ENCODE assay signal across 9 cellular contexts in the genomic region with DNA sequence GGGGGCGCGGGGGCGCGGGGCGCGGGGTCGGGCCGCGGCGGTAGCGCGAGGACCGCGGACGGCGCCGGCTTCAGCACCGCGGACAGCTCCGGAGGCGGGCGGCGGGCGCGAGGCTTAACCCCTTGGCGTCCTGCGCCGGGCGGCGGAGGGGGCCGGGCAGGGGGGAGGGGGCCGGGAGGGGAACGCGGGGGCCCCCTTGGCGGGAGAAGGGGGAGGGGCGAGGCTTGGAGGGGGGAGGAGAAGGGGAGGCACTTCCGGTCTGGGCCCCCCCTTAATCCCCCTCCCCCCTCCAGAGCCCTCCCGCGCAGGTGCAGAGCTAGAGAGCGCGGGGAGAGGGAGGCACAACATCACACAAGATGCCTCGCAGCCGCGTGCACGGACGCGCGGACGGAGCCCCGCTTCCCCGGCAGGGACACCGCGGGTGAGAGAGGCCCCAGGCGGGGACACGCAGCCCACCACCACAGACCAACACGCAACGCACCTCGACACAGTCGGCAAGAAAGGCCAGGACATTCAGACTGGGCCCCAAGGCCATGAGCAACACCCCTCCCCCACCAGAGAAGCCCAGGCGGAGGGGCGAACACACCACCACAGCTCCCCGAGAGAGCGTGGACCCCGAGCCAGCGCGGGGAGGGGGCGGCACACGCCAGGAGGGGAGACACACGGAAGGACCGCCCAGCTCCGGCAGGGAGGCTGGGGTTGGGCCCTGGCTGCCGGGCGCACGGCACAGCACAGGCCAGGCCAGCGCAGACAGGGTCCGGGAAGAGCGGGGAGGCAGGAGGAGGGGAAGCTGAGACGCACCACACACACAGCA. TPM values are rescaled to one million over a fixed set of nuclear protein-coding genes. Genes with fewer than 3 reads are reported as not detected.
DNase-seq lines count a peak whose midpoint lies in the region; ATAC-seq and TF ChIP-seq lines count a peak whose summit lies in the region.
"Had no signal": no experiment of that assay in that cellular context is flagged by ENCODE, and none has a peak within 500 bp of the region (broad histone marks: within the 10 kb centered on the region; RNA-seq: fewer than 3 reads in every experiment).

No MANE protein-coding gene starts in this region.

- no peak for TF ChIP-seq CTCF in BE2C (IDR thresholded peaks at IDR 0.05; ENCODE audit: low read depth, low read length)
- TF ChIP-seq CTCF in GM23338 (conservative IDR thresholded peaks at IDR 0.05; ENCODE audit: low read depth in 2 of 2) = no peak
- no peak for TF ChIP-seq CTCF in adrenal gland (IDR thresholded peaks at IDR 0.05)

- H3K79me2 ChIP-seq in GM23338 (replicated peaks; ENCODE audit: insufficient read depth) = no peaks in the 10 kb centered on the region

- no peaks in the 10 kb centered on the region for H3K4me1 Mint-ChIP-seq in GM23338

- no peaks in the 10 kb centered on the region for H3K9me2 ChIP-seq in GM23338 (ENCODE audit: insufficient read depth)

- intact Hi-C loops in adrenal gland (cut with DNase I) = no loop called here

- TF ChIP-seq POLR2A in adrenal gland (IDR thresholded peaks at IDR 0.05) = no peak

- no peaks in the 10 kb centered on the region for H3F3A ChIP-seq in GM23338 (replicated peaks; ENCODE audit: low read depth)

- peaks cover 91% of the 10 kb centered on the region for H3K9me3 Mint-ChIP-seq in GM23338

- H3K9ac ChIP-seq in iPS-20b (ENCODE audit: low read depth, low read length) = no peak overlapping the region

- DNase-seq in BE2C (peak; percentile 75), GM23338 (ENCODE audit: low spot score) (peak; percentile 69), SIG-M5 (lab: John Stamatoyannopoulos, UW) (no peak), NCI-H2081 (lab: John Stamatoyannopoulos, UW) (no peak), adrenal gland (no peak)

- no peaks in the 10 kb centered on the region for H3K27me3 ChIP-seq in BE2C
- peaks cover 94% of the 10 kb centered on the region for H3K27me3 ChIP-seq in GM23338 (ENCODE audit: insufficient read depth)
- peaks cover 91% of the 10 kb centered on the region for H3K27me3 ChIP-seq in iPS-20b (ENCODE audit: insufficient read depth, low read length)
- H3K27me3 ChIP-seq in adrenal gland = peaks cover 8% of the 10 kb centered on the region

- ATAC-seq in GM23338 = peak; percentile 62
- ATAC-seq in SK-N-SH treated with all-trans-retinoic acid at 6 μM for 48 hours = peak; percentile 67
- no peak for ATAC-seq in GM18511 (IDR thresholded peaks at IDR 0.05; ENCODE audit: unreplicated experiment)

- H3K4me1 ChIP-seq in BE2C (peaks cover 3% of the 10 kb centered on the region), GM23338 (ENCODE audit: insufficient read depth) (peaks cover 8% of the 10 kb centered on the region; the same call in 1 of the 2 replicates), iPS-20b (ENCODE audit: insufficient read depth, low read length) (no peaks in the 10 kb centered on the region), adrenal gland (replicated peaks in 1 of 2) (no peaks in the 10 kb centered on the region)

- H4K20me1 ChIP-seq in GM23338 (replicated peaks; ENCODE audit: insufficient read depth) = no peaks in the 10 kb centered on the region; the same call in none of the 2 replicates

- H2AFZ ChIP-seq in GM23338 = peak overlapping the region; percentile 63; the same call in 1 of the 2 replicates

- H3K27me3 Mint-ChIP-seq in GM23338 (ENCODE audit: insufficient read depth, low read depth, poor library complexity) = peaks cover 6% of the 10 kb centered on the region

- H3K27ac ChIP-seq in GM23338 (ENCODE audit: low read depth) (no peak overlapping the region), iPS-20b (ENCODE audit: low read length) (no peak overlapping the region), adrenal gland (no peak overlapping the region)

- WGBS in adrenal gland, 4 donors = 4 to 21% (median 7%) methylated on average over 8 to 69 of the region's 78 CpGs

- H3K36me3 ChIP-seq in BE2C (no peaks in the 10 kb centered on the region), GM23338 (ENCODE audit: insufficient read depth) (no peaks in the 10 kb centered on the region), iPS-20b (ENCODE audit: insufficient read depth, low read depth, low read length) (no peaks in the 10 kb centered on the region), adrenal gland (replicated peaks in 1 of 2) (no peaks in the 10 kb centered on the region)

- peak overlapping the region; percentile 94 for H3K4me2 ChIP-seq in GM23338

- H3K9me3 ChIP-seq in BE2C (no peaks in the 10 kb centered on the region), iPS-20b (ENCODE audit: insufficient read depth, low read depth, low read length) (peaks cover 14% of the 10 kb centered on the region), adrenal gland (replicated peaks in 1 of 3) (no peaks in the 10 kb centered on the region)

- no peak overlapping the region for H3K27ac Mint-ChIP-seq in GM23338

- H3K4me3 Mint-ChIP-seq in GM23338 = no peak overlapping the region

- H3K4me3 ChIP-seq in BE2C (ENCODE audit: low read depth, low read length) (peak overlapping the region; percentile 80), GM23338 (peak overlapping the region; percentile 68), iPS-20b (ENCODE audit: low read length) (peak overlapping the region; percentile 50; the same call in 1 of the 2 replicates), adrenal gland (no peak overlapping the region)

- H3K36me3 Mint-ChIP-seq in GM23338 (ENCODE audit: low read depth) = peaks cover 53% of the 10 kb centered on the region

TF ChIP-seq in GM23338, 12 proteins besides CTCF, POLR2A, EP300 and RAD21 (continues in another document):
- TF ChIP-seq CREB1 (CRISPR knock-in tag; IDR thresholded peaks at IDR 0.05; ENCODE audit: low read depth) = no peak
- no peak for TF ChIP-seq ETS1 (IDR thresholded peaks at IDR 0.05)
- TF ChIP-seq NANOG (IDR thresholded peaks at IDR 0.05; ENCODE audit: borderline replicate concordance) = no peak
- TF ChIP-seq EZH2phosphoT487 (IDR thresholded peaks at IDR 0.05; ENCODE audit: unreplicated experiment) = no peak
- no peak for TF ChIP-seq ZNF331 (CRISPR knock-in tag; IDR thresholded peaks at IDR 0.05; ENCODE audit: low read depth)
- no peak for TF ChIP-seq JUNB (IDR thresholded peaks at IDR 0.05; ENCODE audit: unreplicated experiment)
- TF ChIP-seq ZNF114 (CRISPR knock-in tag; IDR thresholded peaks at IDR 0.05) = no peak
- TF ChIP-seq POLR2AphosphoS5 (IDR thresholded peaks at IDR 0.05; ENCODE audit: low read depth) = no peak

TF ChIP-seq in SK-N-SH treated with all-trans-retinoic acid at 6 μM for 48 hours, 23 proteins besides CTCF, POLR2A, EP300 and RAD21 (continues in another document):
- TF ChIP-seq SNAI2 (CRISPR knock-in tag; IDR thresholded peaks at IDR 0.05) (no peak), ZNF70 (CRISPR knock-in tag; IDR thresholded peaks at IDR 0.05) (no peak), ZFP3 (CRISPR knock-in tag; IDR thresholded peaks at IDR 0.05) (no peak), GLIS3 (CRISPR knock-in tag; IDR thresholded peaks at IDR 0.05) (no peak), TOX (CRISPR knock-in tag; IDR thresholded peaks at IDR 0.05; ENCODE audit: borderline replicate concordance) (no peak), ISL1 (CRISPR knock-in tag; IDR thresholded peaks at IDR 0.05) (no peak), BACH2 (CRISPR knock-in tag; IDR thresholded peaks at IDR 0.05; ENCODE audit: borderline replicate concordance) (no peak)
- TF ChIP-seq, protein P1, sequence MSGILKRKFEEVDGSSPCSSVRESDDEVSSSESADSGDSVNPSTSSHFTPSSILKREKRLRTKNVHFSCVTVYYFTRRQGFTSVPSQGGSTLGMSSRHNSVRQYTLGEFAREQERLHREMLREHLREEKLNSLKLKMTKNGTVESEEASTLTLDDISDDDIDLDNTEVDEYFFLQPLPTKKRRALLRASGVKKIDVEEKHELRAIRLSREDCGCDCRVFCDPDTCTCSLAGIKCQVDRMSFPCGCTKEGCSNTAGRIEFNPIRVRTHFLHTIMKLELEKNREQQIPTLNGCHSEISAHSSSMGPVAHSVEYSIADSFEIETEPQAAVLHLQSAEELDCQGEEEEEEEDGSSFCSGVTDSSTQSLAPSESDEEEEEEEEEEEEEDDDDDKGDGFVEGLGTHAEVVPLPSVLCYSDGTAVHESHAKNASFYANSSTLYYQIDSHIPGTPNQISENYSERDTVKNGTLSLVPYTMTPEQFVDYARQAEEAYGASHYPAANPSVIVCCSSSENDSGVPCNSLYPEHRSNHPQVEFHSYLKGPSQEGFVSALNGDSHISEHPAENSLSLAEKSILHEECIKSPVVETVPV (CRISPR knock-in tag; IDR thresholded peaks at IDR 0.05) = no peak
- TF ChIP-seq, protein P2, sequence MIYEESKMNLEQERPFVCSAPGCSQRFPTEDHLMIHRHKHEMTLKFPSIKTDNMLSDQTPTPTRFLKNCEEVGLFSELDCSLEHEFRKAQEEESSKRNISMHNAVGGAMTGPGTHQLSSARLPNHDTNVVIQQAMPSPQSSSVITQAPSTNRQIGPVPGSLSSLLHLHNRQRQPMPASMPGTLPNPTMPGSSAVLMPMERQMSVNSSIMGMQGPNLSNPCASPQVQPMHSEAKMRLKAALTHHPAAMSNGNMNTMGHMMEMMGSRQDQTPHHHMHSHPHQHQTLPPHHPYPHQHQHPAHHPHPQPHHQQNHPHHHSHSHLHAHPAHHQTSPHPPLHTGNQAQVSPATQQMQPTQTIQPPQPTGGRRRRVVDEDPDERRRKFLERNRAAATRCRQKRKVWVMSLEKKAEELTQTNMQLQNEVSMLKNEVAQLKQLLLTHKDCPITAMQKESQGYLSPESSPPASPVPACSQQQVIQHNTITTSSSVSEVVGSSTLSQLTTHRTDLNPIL (CRISPR knock-in tag; IDR thresholded peaks at IDR 0.05; ENCODE audit: low read depth) = no peak

RNA-seq across cellular contexts. Expression of gene SHANK1, which starts 24.1 kb away (rescaled TPM):
- 39.6 TPM for polyA plus RNA-seq in BE2C (2012; ENCODE audit: insufficient read depth, insufficient read length, low read depth)
- 3.3 and 4.1 TPM in 2 replicates for total RNA-seq in GM23338 (2014; rRNA removed; shearing (Covaris generic))
- 0.23 and 0.30 TPM in 2 replicates for polyA plus RNA-seq in GM23338 (2016; fragmentation: Nextera tagmentation; extraction: Ambion mirVana)
- total RNA-seq in adrenal gland = 10 to 100 TPM in 4 of 8 donors, 1 to 10 TPM in 4; 4.2 to 13.6 (median 9.0) TPM
- 10 to 100 TPM in 1 of 3 donors, 1 to 10 TPM in 2; 1.5 to 22.6 (median 2.1) TPM for polyA plus RNA-seq in adrenal gland

RNA-seq across cellular contexts. Expression of gene CLEC11A, which starts 27.7 kb away (rescaled TPM):
- 19.9 TPM for polyA plus RNA-seq in BE2C (2012; ENCODE audit: insufficient read depth, insufficient read length, low read depth)
- total RNA-seq in GM23338 (2014; rRNA removed; shearing (Covaris generic)) = 7.2 and 8.0 TPM in 2 replicates
- polyA plus RNA-seq in GM23338 (2016; fragmentation: Nextera tagmentation; extraction: Ambion mirVana) (15.5 and 18.5 TPM in 2 replicates), adrenal gland (10 to 100 TPM in 2 of 3 donors, 1 to 10 TPM in 1; 1.6 to 32.4 (median 31.6) TPM)
- total RNA-seq in adrenal gland = 10 to 100 TPM; 14.8 to 53.8 (median 26.6) TPM

RNA-seq across cellular contexts. Expression of gene C19orf81, which starts 46.2 kb away (rescaled TPM):
- 7.1 TPM for polyA plus RNA-seq in BE2C (2012; ENCODE audit: insufficient read depth, insufficient read length, low read depth)
- 1.8 and 23.2 TPM in 2 replicates for total RNA-seq in GM23338 (2014; rRNA removed; shearing (Covaris generic))
- polyA plus RNA-seq in GM23338 (2016; fragmentation: Nextera tagmentation; extraction: Ambion mirVana) = 54.3 and 67.9 TPM in 2 replicates
- total RNA-seq in adrenal gland = 1 to 10 TPM in 6 of 8 donors, not detected in 2; 2.4 to 8.2 (median 6.0) TPM
- 10 to 100 TPM in 1 of 3 donors, 1 to 10 TPM in 1, not detected in 1; 4.6 to 39.6 TPM for polyA plus RNA-seq in adrenal gland

RNA-seq across cellular contexts. Expression of gene SYT3, which starts 55.8 kb away (rescaled TPM):
- 1.4 TPM for polyA plus RNA-seq in BE2C (2012; ENCODE audit: insufficient read depth, insufficient read length, low read depth)
- 16.4 and 25.5 TPM in 2 replicates for total RNA-seq in GM23338 (2014; rRNA removed; shearing (Covaris generic))
- polyA plus RNA-seq in GM23338 (2016; fragmentation: Nextera tagmentation; extraction: Ambion mirVana) (9.5 and 10.0 TPM in 2 replicates), adrenal gland (1 to 10 TPM in 1 of 3 donors, under 1 TPM in 2; 0.26 to 1.8 (median 0.77) TPM)
- 1 to 10 TPM in 3 of 8 donors, under 1 TPM in 4, not detected in 1; 0.27 to 3.4 (median 0.75) TPM for total RNA-seq in adrenal gland
- total RNA-seq: subcutaneous adipose tissue had no signal

Comparison
In these comparisons a context has a peak if more than half of its experiments do, and no peak if none do; other contexts are left out.
1. DNase-seq: peak in BE2C (single experiment) and GM23338 (single experiment); none in SIG-M5 (single experiment), NCI-H2081 (0 of 2) and adrenal gland (0 of 7).
2. H3K4me3 ChIP-seq: peak in BE2C (single experiment), GM23338 (single experiment) and iPS-20b (single experiment); none in adrenal gland (0 of 4).